Comparison of ENCODE assay signal across 8 cellular contexts in the genomic region with DNA sequence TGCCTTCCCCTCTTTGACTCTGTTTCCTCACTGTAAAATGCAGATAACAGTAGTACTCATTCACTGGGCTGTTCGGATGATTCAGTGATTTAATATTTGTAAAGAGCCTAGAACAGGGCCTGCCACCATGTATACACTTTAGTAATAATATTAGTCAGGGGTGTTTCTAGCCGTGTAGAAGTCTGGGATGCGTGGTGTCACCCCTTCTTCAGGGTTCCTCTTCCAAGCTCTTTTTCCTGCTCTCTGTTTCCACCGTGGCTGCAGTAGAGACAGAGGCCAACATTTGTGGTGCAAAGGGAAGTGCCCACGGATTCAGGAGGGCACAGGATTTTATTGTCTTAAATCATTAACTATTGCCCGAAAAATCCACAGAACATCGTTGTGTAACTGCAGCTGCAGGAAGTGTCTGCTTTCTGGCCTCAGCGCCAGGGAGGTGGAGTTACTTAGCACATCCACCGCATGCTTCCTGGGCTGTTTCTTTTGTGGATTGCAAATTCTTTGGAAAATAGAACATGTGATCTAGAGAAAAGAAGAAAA.
DNase-seq lines count a peak whose midpoint lies in the region; ATAC-seq and TF ChIP-seq lines count a peak whose summit lies in the region.

No MANE protein-coding gene starts in this region.

- ATAC-seq in natural killer cell, result peak in 2 of 3 donors; percentile 27 to 52
- ATAC-seq in HG02973 (IDR thresholded peaks at IDR 0.05; ENCODE audit: unreplicated experiment), result no peak
- ATAC-seq in GM21723 (IDR thresholded peaks at IDR 0.05; ENCODE audit: unreplicated experiment), result no peak

- H3K36me3 Mint-ChIP-seq in natural killer cell, result no peaks in the 10 kb centered on the region

- in situ Hi-C loops in GM13976 (cut with MboI; ENCODE audit: low sequenced_read_pairs, unreplicated experiment), result loop anchor here (10.0 kb wide), 1 partner anchor 50 kb away; no protein-coding TSS in a partner anchor

- TF ChIP-seq CTCF in GM12865 (IDR thresholded peaks at IDR 0.05; ENCODE audit: insufficient read depth, low read depth, low read length, missing control alignments) (no peak), epithelial cell of esophagus (IDR thresholded peaks at IDR 0.05; ENCODE audit: insufficient read depth, low read depth, low read length, missing control alignments) (no peak), natural killer cell (IDR thresholded peaks at IDR 0.05) (no peak), GM13976 (IDR thresholded peaks at IDR 0.05; ENCODE audit: borderline replicate concordance, control extremely low read depth, extremely low read depth, insufficient read depth, missing control alignments) (no peak)

- peak overlapping the region; percentile 59 to 90 for H3K27ac Mint-ChIP-seq in natural killer cell

- intact Hi-C loops in natural killer cell (cut with micrococcal nuclease), result loop anchor here (5.0 kb wide), 3 partner anchors 33 to 58 kb away; no protein-coding TSS in a partner anchor

- peaks cover 46 to 73% of the 10 kb centered on the region in 2 donors for H3K4me1 Mint-ChIP-seq in natural killer cell

- peak; percentile 63 for DNase-seq in GM12865 (ENCODE audit: low read depth)
- DNase-seq in NCI-H774 (lab: John Stamatoyannopoulos, UW), result peak; percentile 34
- peak; percentile 78 for DNase-seq in epithelial cell of esophagus (ENCODE audit: low read depth)
- DNase-seq in natural killer cell, result no peak
- DNase-seq in GM13976 (ENCODE audit: low spot score), result no peak
- no peak for DNase-seq in activated CD4-positive, CD25-positive, alpha-beta regulatory T cell treated with anti-CD3 and anti-CD28 coated beads, Interleukin-2, amount 50 U/mL, for 72 hours

- H3K4me3 Mint-ChIP-seq in natural killer cell, result peak overlapping the region; percentile 82

- no peaks in the 10 kb centered on the region for H3K9me3 Mint-ChIP-seq in natural killer cell

- no peaks in the 10 kb centered on the region for H3K27me3 Mint-ChIP-seq in natural killer cell (ENCODE audit: low read depth in 2 of 2)

- H3K4me3 ChIP-seq in GM12865 (ENCODE audit: low read depth, low read length) (peak overlapping the region; percentile 41), epithelial cell of esophagus (ENCODE audit: low read length) (peak overlapping the region; percentile 4)

Comparison
In these comparisons a context has a peak if more than half of its experiments do, and no peak if none do; other contexts are left out.
1. DNase-seq: peak in GM12865 (single experiment), NCI-H774 (single experiment) and epithelial cell of esophagus (single experiment); none in natural killer cell (single experiment), GM13976 (single experiment) and activated CD4-positive, CD25-positive, alpha-beta regulatory T cell treated with anti-CD3 and anti-CD28 coated beads, Interleukin-2, amount 50 U/mL, for 72 hours (single experiment).
2. ATAC-seq: peak in natural killer cell (2 of 3); none in HG02973 (single experiment) and GM21723 (single experiment).